ENCODE assay signal across 1 cellular context in genomic region chr16:898761-899677, GRCh38.
TF ChIP-seq lines count a peak whose summit lies in the region.

No MANE protein-coding gene starts in this region.

TF ChIP-seq in WTC11, 78 proteins besides CTCF, POLR2A, EP300 and RAD21 (continued from another document):
- no peak for TF ChIP-seq PRRX2 (CRISPR knock-in tag; IDR thresholded peaks at IDR 0.05)
